34 cellular contexts compared by ENCODE assay signal in the genomic region with DNA sequence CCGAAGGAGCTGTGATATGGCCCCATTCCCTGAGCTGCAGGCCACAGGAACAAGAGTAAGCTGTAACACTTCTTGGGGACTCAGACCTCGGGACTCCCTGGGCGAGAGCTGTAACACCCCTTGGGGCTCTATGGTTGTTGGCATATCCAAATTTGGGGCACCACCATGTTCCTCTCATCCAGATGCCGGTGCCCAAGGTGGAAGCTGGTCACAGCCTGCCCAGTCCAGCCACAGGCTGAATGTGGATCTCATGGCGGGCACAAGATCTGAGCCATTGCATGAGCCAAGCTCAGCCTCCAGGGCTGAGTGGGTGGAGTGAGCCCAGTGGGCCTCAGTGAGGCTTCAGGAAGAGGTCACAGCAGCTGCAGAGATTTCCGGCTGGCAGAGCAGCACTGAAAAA.
"Had no signal": no experiment of that assay in that cellular context is flagged by ENCODE, and none has a peak within 500 bp of the region (broad histone marks: within the 10 kb centered on the region; RNA-seq: fewer than 3 reads in every experiment).

No MANE protein-coding gene starts in this region.

- DNase-seq: Karpas-422, Kasumi-1, KG1, MG63, MM.1S, MV-4-11, NCI-H1048, NCI-H1092, NCI-H1092 treated with DMSO at 0.1 percent for 48 hours, NCI-H1105, NCI-H1105 treated with DMSO at 0.1 percent for 48 hours, NCI-H1417, NCI-H1417 treated with DMSO at 0.1 percent for 48 hours, NCI-H1436, NCI-H1436 treated with DMSO at 0.1 percent for 48 hours, NCI-H146, NCI-H1694, NCI-H1694 treated with DMSO at 0.1 percent for 48 hours, NCI-H187, NCI-H187 treated with DMSO at 0.1 percent for 48 hours, NCI-H1930, NCI-H2029, NCI-H2029 treated with DMSO at 0.1 percent for 48 hours, NCI-H2081, NCI-H2081 treated with DMSO at 0.1 percent for 48 hours, NCI-H2107, NCI-H2171, NCI-H2171 treated with DMSO at 0.1 percent for 48 hours, NCI-H2227 treated with DMSO at 0.1 percent for 48 hours, NCI-H226, NCI-H345, NCI-H446, NCI-H446 treated with DMSO at 0.1 percent for 48 hours had no signal

- H3K9ac ChIP-seq: KMS-11 had no signal

- H3K27me3 ChIP-seq: MG63 had no signal

- H3K4me2 ChIP-seq: KMS-11 had no signal

- H3K4me3 ChIP-seq: MG63 had no signal

- H3K27ac ChIP-seq: KMS-11 had no signal

- H3K36me3 ChIP-seq: MG63 had no signal

- H3K9me3 ChIP-seq: MG63 had no signal
